In the genomic region with DNA sequence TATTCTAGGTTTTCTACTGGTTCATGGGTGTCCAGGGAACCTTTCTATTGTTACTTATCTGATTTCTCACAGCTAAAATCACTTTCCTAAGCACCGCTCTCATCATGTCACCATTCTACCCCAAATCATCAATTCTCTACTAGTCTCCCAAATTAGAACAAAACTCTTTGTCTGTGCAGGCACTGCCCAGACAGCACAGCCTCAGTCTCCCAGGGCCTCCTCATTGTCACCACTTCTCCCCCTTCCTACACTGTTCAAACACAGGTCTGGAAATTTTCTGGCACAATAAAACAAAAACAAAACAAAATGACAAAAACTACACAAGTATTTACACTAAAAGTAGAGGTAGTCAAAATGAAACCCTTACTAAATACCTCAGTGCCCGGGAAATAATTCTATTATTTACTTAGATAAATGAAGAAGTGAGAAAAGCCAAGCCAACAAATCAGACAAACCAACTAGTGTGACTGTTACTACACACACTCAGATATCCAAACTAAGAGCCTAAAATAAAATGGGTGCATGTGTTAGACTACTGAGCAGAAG, we compare ENCODE assay signal across 13 cellular contexts.
DNase-seq lines count a peak whose midpoint lies in the region; ATAC-seq and TF ChIP-seq lines count a peak whose summit lies in the region.
"Had no signal": no experiment of that assay in that cellular context is flagged by ENCODE, and none has a peak within 500 bp of the region (broad histone marks: within the 10 kb centered on the region; RNA-seq: fewer than 3 reads in every experiment).

No MANE protein-coding gene starts in this region.

- no peaks in the 10 kb centered on the region for H3K9me3 Mint-ChIP-seq in natural killer cell treated with Interleukin-12 subunit alpha and Interleukin-12 subunit beta and Interleukin-15 and Interleukin-18, amount 100 ng/mL, for 72 hours

- CTCF ChIA-PET in GM10248 (lab: Yijun Ruan, JAX) = interaction anchor here (1.1 kb wide), 1 partner anchor 10 kb away, joined by 3 read pairs; no protein-coding TSS in a partner anchor

- H3K4me3 Mint-ChIP-seq in natural killer cell treated with Interleukin-12 subunit alpha and Interleukin-12 subunit beta and Interleukin-15 and Interleukin-18, amount 100 ng/mL, for 72 hours = no peak overlapping the region

- no peaks in the 10 kb centered on the region for H3K27me3 ChIP-seq in brain microvascular endothelial cell (replicated peaks)
- H3K27me3 ChIP-seq: foreskin keratinocyte, upper lobe of left lung had no signal

- H3K27ac ChIP-seq in brain microvascular endothelial cell = no peak overlapping the region
- H3K27ac ChIP-seq: foreskin keratinocyte, upper lobe of left lung had no signal

- no peak overlapping the region for H3K4me3 ChIP-seq in brain microvascular endothelial cell (ENCODE audit: low read depth, low read length)
- H3K4me3 ChIP-seq: upper lobe of left lung had no signal

- H3K36me3 Mint-ChIP-seq in natural killer cell treated with Interleukin-12 subunit alpha and Interleukin-12 subunit beta and Interleukin-15 and Interleukin-18, amount 100 ng/mL, for 72 hours = no peaks in the 10 kb centered on the region

- ATAC-seq in GM19438 (IDR thresholded peaks at IDR 0.05; ENCODE audit: low read depth, unreplicated experiment) = peak; percentile 67
- ATAC-seq in HG03175 (IDR thresholded peaks at IDR 0.05; ENCODE audit: unreplicated experiment) = peak; percentile 78
- no peak for ATAC-seq in natural killer cell treated with Interleukin-12 subunit alpha and Interleukin-12 subunit beta and Interleukin-15 and Interleukin-18, amount 100 ng/mL, for 72 hours
- ATAC-seq: foreskin keratinocyte had no signal

- peaks cover 3 to 6% of the 10 kb centered on the region in 2 donors for H3K4me1 Mint-ChIP-seq in natural killer cell treated with Interleukin-12 subunit alpha and Interleukin-12 subunit beta and Interleukin-15 and Interleukin-18, amount 100 ng/mL, for 72 hours (ENCODE audit: low read depth in 2 of 2)

- H3K27ac Mint-ChIP-seq in natural killer cell treated with Interleukin-12 subunit alpha and Interleukin-12 subunit beta and Interleukin-15 and Interleukin-18, amount 100 ng/mL, for 72 hours = no peak overlapping the region

- no peaks in the 10 kb centered on the region for H3K27me3 Mint-ChIP-seq in natural killer cell treated with Interleukin-12 subunit alpha and Interleukin-12 subunit beta and Interleukin-15 and Interleukin-18, amount 100 ng/mL, for 72 hours

- TF ChIP-seq CTCF in GM10248 (IDR thresholded peaks at IDR 0.05; ENCODE audit: control extremely low read depth, extremely low read depth, low read depth, missing control alignments) (no peak), brain microvascular endothelial cell (IDR thresholded peaks at IDR 0.05; ENCODE audit: low read depth, low read length, missing control alignments) (no peak)

- no peaks in the 10 kb centered on the region for H3K36me3 ChIP-seq in brain microvascular endothelial cell (replicated peaks)
- H3K36me3 ChIP-seq: upper lobe of left lung had no signal

- POLR2A ChIA-PET in GM10248 (lab: Yijun Ruan, JAX) = no interaction called here

- in situ Hi-C loops in brain microvascular endothelial cell (cut with HindIII; ENCODE audit: low pct_ligation_motif_present, low sequenced_read_pairs) = no loop called here

- DNase-seq in GM10248 (ENCODE audit: extremely low spot score) (peak; percentile 59), globus pallidus (ENCODE audit: low spot score) (peak; percentile 66), SKM-1 treated with dmso at 0.1 percent for 144 hours (lab: John Stamatoyannopoulos, UW; ENCODE audit: unreplicated experiment) (no peak), NCI-H510A (lab: John Stamatoyannopoulos, UW) (no peak), brain microvascular endothelial cell (no peak)
- DNase-seq in natural killer cell treated with Interleukin-12 subunit alpha and Interleukin-12 subunit beta and Interleukin-15 and Interleukin-18, amount 100 ng/mL, for 72 hours (ENCODE audit: low spot score) = no peak
- DNase-seq: foreskin keratinocyte, KG1, NCI-H1694 treated with DMSO at 0.1 percent for 48 hours, SHP77, upper lobe of left lung had no signal

Comparison
In these comparisons a context has a peak if more than half of its experiments do, and no peak if none do; other contexts are left out.
1. DNase-seq: peak in GM10248 (single experiment) and globus pallidus (single experiment); none in SKM-1 treated with dmso at 0.1 percent for 144 hours (single experiment), natural killer cell treated with Interleukin-12 subunit alpha and Interleukin-12 subunit beta and Interleukin-15 and Interleukin-18, amount 100 ng/mL, for 72 hours (single experiment), NCI-H510A (single experiment) and brain microvascular endothelial cell (single experiment).
2. ATAC-seq: peak in GM19438 (single experiment) and HG03175 (single experiment); none in natural killer cell treated with Interleukin-12 subunit alpha and Interleukin-12 subunit beta and Interleukin-15 and Interleukin-18, amount 100 ng/mL, for 72 hours (0 of 2).